ENCODE assay signal across 19 cellular contexts in genomic region chr17:9403207-9403606, GRCh38.
"Had no signal": no experiment of that assay in that cellular context is flagged by ENCODE, and none has a peak within 500 bp of the region (broad histone marks: within the 10 kb centered on the region; RNA-seq: fewer than 3 reads in every experiment).

No MANE protein-coding gene starts in this region.

- ATAC-seq: left cardiac atrium; naive thymus-derived CD8-positive, alpha-beta T cell; right cardiac atrium; sciatic nerve; stimulated activated naive B cell treated with anti-CD40 and anti-IgM and Interleukin-4, amounts not matched to agents 10 μg/mL and 1 μg/mL and 100 μg/mL, for 72 hours; stimulated activated naive CD8-positive, alpha-beta T cell treated with anti-CD3 and anti-CD28 coated beads, Interleukin-15, Interleukin-2, amounts not matched to agents 100 U/mL and 50 U/mL, for 24 hours; upper lobe of right lung had no signal

- H3K4me1 Mint-ChIP-seq: neural crest cell had no signal

- H3K27ac Mint-ChIP-seq: naive thymus-derived CD8-positive, alpha-beta T cell; nephron had no signal

- H3K27me3 Mint-ChIP-seq: naive thymus-derived CD8-positive, alpha-beta T cell; stimulated activated naive B cell treated with anti-CD40 and anti-IgM and Interleukin-4, amounts not matched to agents 10 μg/mL and 1 μg/mL and 100 μg/mL, for 72 hours had no signal

- H3K9me3 Mint-ChIP-seq: stimulated activated naive B cell treated with anti-CD40 and anti-IgM and Interleukin-4, amounts not matched to agents 10 μg/mL and 1 μg/mL and 100 μg/mL, for 72 hours had no signal

- H3K4me3 Mint-ChIP-seq: naive thymus-derived CD8-positive, alpha-beta T cell; nephron; neural crest cell; stimulated activated naive B cell treated with anti-CD40 and anti-IgM and Interleukin-4, amounts not matched to agents 10 μg/mL and 1 μg/mL and 100 μg/mL, for 72 hours had no signal

- DNase-seq: hippocampal formation; kidney glomerular epithelial cell; left cardiac atrium; left lung; lower lobe of right lung; mammary epithelial cell; pancreas; posterior cingulate gyrus; retina; right cardiac atrium; stimulated activated naive B cell treated with anti-CD40 and anti-IgM and Interleukin-4, amounts not matched to agents 10 μg/mL and 1 μg/mL and 100 μg/mL, for 72 hours; stomach; tibial artery; upper lobe of right lung had no signal
